In genomic region chr2:48114256-48114655, GRCh38 we compare ENCODE assay signal across 8 cellular contexts.
DNase-seq lines count a peak whose midpoint lies in the region; ATAC-seq and TF ChIP-seq lines count a peak whose summit lies in the region.

No MANE protein-coding gene starts in this region.

- intact Hi-C loops in upper lobe of right lung (cut with DNase I), result no loop called here

- H3K4me1 ChIP-seq in upper lobe of right lung, result peaks cover 18% of the 10 kb centered on the region

- H3K9me3 ChIP-seq in upper lobe of right lung, result no peaks in the 10 kb centered on the region

- no peak overlapping the region for H3K4me3 ChIP-seq in upper lobe of right lung

- no peaks in the 10 kb centered on the region for H3K27me3 ChIP-seq in upper lobe of right lung

- H3K36me3 ChIP-seq in upper lobe of right lung, result no peaks in the 10 kb centered on the region

- no peaks in the 10 kb centered on the region for H3K9me3 Mint-ChIP-seq in central memory CD8-positive, alpha-beta T cell
- H3K9me3 Mint-ChIP-seq in stimulated activated effector memory CD8-positive, alpha-beta T cell treated with anti-CD3 and anti-CD28 coated beads, Interleukin-12 subunit alpha, Interleukin-12 subunit beta, amount 100 ng/mL, for 72 hours, result no peaks in the 10 kb centered on the region

- peak; percentile 77 for DNase-seq in DMS53 (lab: John Stamatoyannopoulos, UW)
- DNase-seq in SIG-M5 (lab: John Stamatoyannopoulos, UW), result peak; percentile 20
- no peak for DNase-seq in central memory CD8-positive, alpha-beta T cell (ENCODE audit: low spot score in 2 of 2)
- DNase-seq in stimulated activated effector memory CD8-positive, alpha-beta T cell treated with anti-CD3 and anti-CD28 coated beads, Interleukin-12 subunit alpha, Interleukin-12 subunit beta, amount 100 ng/mL, for 72 hours (ENCODE audit: low spot score in 2 of 2), result no peak
- no peak for DNase-seq in upper lobe of right lung
- DNase-seq in ureter (ENCODE audit: low spot score), result no peak

- H3K27ac Mint-ChIP-seq in central memory CD8-positive, alpha-beta T cell (ENCODE audit: low read depth), result peak overlapping the region; percentile 71
- H3K27ac Mint-ChIP-seq in stimulated activated effector memory CD8-positive, alpha-beta T cell treated with anti-CD3 and anti-CD28 coated beads, Interleukin-12 subunit alpha, Interleukin-12 subunit beta, amount 100 ng/mL, for 72 hours, result peak overlapping the region; percentile 76

- no peak for TF ChIP-seq CTCF in upper lobe of right lung (IDR thresholded peaks at IDR 0.05)

- peaks cover 3% of the 10 kb centered on the region for H3K36me3 Mint-ChIP-seq in central memory CD8-positive, alpha-beta T cell (ENCODE audit: insufficient read depth)
- H3K36me3 Mint-ChIP-seq in stimulated activated effector memory CD8-positive, alpha-beta T cell treated with anti-CD3 and anti-CD28 coated beads, Interleukin-12 subunit alpha, Interleukin-12 subunit beta, amount 100 ng/mL, for 72 hours, result no peaks in the 10 kb centered on the region

- peaks cover 23% of the 10 kb centered on the region for H3K4me1 Mint-ChIP-seq in central memory CD8-positive, alpha-beta T cell
- peaks cover 30% of the 10 kb centered on the region for H3K4me1 Mint-ChIP-seq in stimulated activated effector memory CD8-positive, alpha-beta T cell treated with anti-CD3 and anti-CD28 coated beads, Interleukin-12 subunit alpha, Interleukin-12 subunit beta, amount 100 ng/mL, for 72 hours

- no peak overlapping the region for H3K27ac ChIP-seq in upper lobe of right lung

- ATAC-seq in HG02571 (IDR thresholded peaks at IDR 0.05; ENCODE audit: unreplicated experiment) (peak; percentile 39), upper lobe of right lung (no peak), GM21825 (IDR thresholded peaks at IDR 0.05; ENCODE audit: unreplicated experiment) (no peak)
- ATAC-seq in central memory CD8-positive, alpha-beta T cell (replicated peaks; ENCODE audit: extremely low read depth, poor library complexity, severe bottlenecking), result no peak
- peak; percentile 86 for ATAC-seq in stimulated activated effector memory CD8-positive, alpha-beta T cell treated with anti-CD3 and anti-CD28 coated beads, Interleukin-12 subunit alpha, Interleukin-12 subunit beta, amount 100 ng/mL, for 72 hours

- peaks cover 8% of the 10 kb centered on the region for H3K27me3 Mint-ChIP-seq in central memory CD8-positive, alpha-beta T cell

- no peak overlapping the region for H3K4me3 Mint-ChIP-seq in central memory CD8-positive, alpha-beta T cell
- H3K4me3 Mint-ChIP-seq in stimulated activated effector memory CD8-positive, alpha-beta T cell treated with anti-CD3 and anti-CD28 coated beads, Interleukin-12 subunit alpha, Interleukin-12 subunit beta, amount 100 ng/mL, for 72 hours, result no peak overlapping the region

Comparison
In these comparisons a context has a peak if more than half of its experiments do, and no peak if none do; other contexts are left out.
1. DNase-seq: peak in DMS53 (single experiment) and SIG-M5 (single experiment); none in central memory CD8-positive, alpha-beta T cell (0 of 2), stimulated activated effector memory CD8-positive, alpha-beta T cell treated with anti-CD3 and anti-CD28 coated beads, Interleukin-12 subunit alpha, Interleukin-12 subunit beta, amount 100 ng/mL, for 72 hours (0 of 2), upper lobe of right lung (single experiment) and ureter (single experiment).
2. ATAC-seq: peak in HG02571 (single experiment) and stimulated activated effector memory CD8-positive, alpha-beta T cell treated with anti-CD3 and anti-CD28 coated beads, Interleukin-12 subunit alpha, Interleukin-12 subunit beta, amount 100 ng/mL, for 72 hours (single experiment); none in central memory CD8-positive, alpha-beta T cell (single experiment), upper lobe of right lung (single experiment) and GM21825 (single experiment).